In genomic region chr10:131649609-131650008, GRCh38 we compare ENCODE assay signal across 21 cellular contexts.
DNase-seq lines count a peak whose midpoint lies in the region; FAIRE-seq and TF ChIP-seq lines count a peak whose summit lies in the region.
"Had no signal": no experiment of that assay in that cellular context is flagged by ENCODE, and none has a peak within 500 bp of the region (broad histone marks: within the 10 kb centered on the region; RNA-seq: fewer than 3 reads in every experiment).

No MANE protein-coding gene starts in this region.

- peaks cover 0 to 9% of the 10 kb centered on the region in 2 donors for H3K4me1 ChIP-seq in kidney (ENCODE audit: control insufficient read depth in 1 of 2, insufficient read depth in 1 of 2, low read depth in 1 of 2, low read length in 2 of 2)
- H3K4me1 ChIP-seq in neuronal stem cell (ENCODE audit: control insufficient read depth in 2 of 2, insufficient read depth in 1 of 2, low read depth in 1 of 2, low read length in 2 of 2) = peaks cover 5 to 18% of the 10 kb centered on the region in 2 donors

- H3K27ac ChIP-seq in kidney (ENCODE audit: low read depth in 2 of 2, low read length in 2 of 2) = no peak overlapping the region
- no peak overlapping the region for H3K27ac ChIP-seq in neuronal stem cell (replicated peaks; ENCODE audit: low read length)
- H3K27ac ChIP-seq: 22Rv1, BLaER1 had no signal

- H2BK15ac ChIP-seq in neuronal stem cell (ENCODE audit: low read length) = no peak overlapping the region

- no peak overlapping the region for H3K4ac ChIP-seq in neuronal stem cell (ENCODE audit: low read length)

- H3K27me3 ChIP-seq in neuronal stem cell (ENCODE audit: control insufficient read depth in 3 of 3, insufficient read depth in 3 of 3, low read depth in 1 of 3, low read length in 3 of 3) = peaks cover 0 to 16% (median 0%) of the 10 kb centered on the region in 3 experiments

- H2AFZ ChIP-seq in neuronal stem cell (ENCODE audit: low read length) = no peak overlapping the region

- no peaks in the 10 kb centered on the region for H3K79me1 ChIP-seq in neuronal stem cell (ENCODE audit: low read depth, low read length)

- H3K4me2 ChIP-seq in neuronal stem cell (ENCODE audit: insufficient read depth, low read length, poor library complexity, severe bottlenecking) = no peak overlapping the region
- H3K4me2 ChIP-seq: BLaER1 had no signal

- no peak overlapping the region for H4K8ac ChIP-seq in neuronal stem cell (ENCODE audit: low read depth, low read length)

- no peak for TF ChIP-seq CTCF in kidney (IDR thresholded peaks at IDR 0.05; ENCODE audit: borderline replicate concordance, extremely low read depth, insufficient read depth)

- H2BK12ac ChIP-seq in neuronal stem cell (ENCODE audit: low read length) = no peak overlapping the region

- WGBS in neuronal stem cell (ENCODE audit: extremely low coverage in 2 of 2, insufficient read length in 2 of 2, insufficient replicate concordance in 1 of 2), 2 donors = no CpG with 5 or more reads among the region's 6 CpGs

- H3K23ac ChIP-seq in neuronal stem cell (ENCODE audit: low read depth, low read length, poor library complexity) = no peak overlapping the region

- H3K9ac ChIP-seq in kidney (ENCODE audit: low read length in 2 of 2) = no peak overlapping the region
- H3K9ac ChIP-seq in neuronal stem cell (ENCODE audit: low read depth, low read length, poor library complexity) = no peak overlapping the region
- H3K9ac ChIP-seq: BLaER1 had no signal

- H4K91ac ChIP-seq in neuronal stem cell (ENCODE audit: low read depth, low read length, poor library complexity) = no peak overlapping the region

- intact Hi-C loops in kidney (cut with DNase I) = no loop called here

- no peak for FAIRE-seq in kidney (lab: Jason Lieb, UNC)
- FAIRE-seq: G401.6, GM12891 had no signal

- H3K18ac ChIP-seq in neuronal stem cell (ENCODE audit: low read length) = no peak overlapping the region

- no peak overlapping the region for H3K14ac ChIP-seq in neuronal stem cell (ENCODE audit: low read length)

- H3K9me3 ChIP-seq in kidney (ENCODE audit: control insufficient read depth in 1 of 2, low read length in 2 of 2) (no peaks in the 10 kb centered on the region), neuronal stem cell (replicated peaks in 1 of 2; ENCODE audit: control insufficient read depth in 2 of 2, insufficient read depth in 1 of 2, low read depth in 1 of 2, low read length in 2 of 2) (no peaks in the 10 kb centered on the region)
- H3K9me3 ChIP-seq: BLaER1 had no signal

- H3K36me3 ChIP-seq in kidney (ENCODE audit: control insufficient read depth in 1 of 2, insufficient read depth in 2 of 2, low read length in 2 of 2) (no peaks in the 10 kb centered on the region), neuronal stem cell (replicated peaks in 1 of 2; ENCODE audit: control insufficient read depth in 2 of 2, insufficient read depth in 2 of 2, low read length in 2 of 2) (no peaks in the 10 kb centered on the region)
- H3K36me3 ChIP-seq: BLaER1 had no signal

- H3K4me3 ChIP-seq in kidney (ENCODE audit: low read length in 2 of 2) (no peak overlapping the region), neuronal stem cell (ENCODE audit: low read length in 2 of 2) (no peak overlapping the region)
- H3K4me3 ChIP-seq: BLaER1 had no signal

- H2BK120ac ChIP-seq in neuronal stem cell (ENCODE audit: low read depth, low read length) = no peak overlapping the region

- H2BK5ac ChIP-seq in neuronal stem cell (ENCODE audit: low read length) = no peak overlapping the region

- no peak overlapping the region for H2AK5ac ChIP-seq in neuronal stem cell (ENCODE audit: low read depth, low read length)

- peak in 2 of 3 experiments; percentile 3 to 75 for DNase-seq in NCI-H1417 (lab: John Stamatoyannopoulos, UW)
- no peak for DNase-seq in NCI-H1417 treated with DMSO at 0.1 percent for 48 hours (lab: John Stamatoyannopoulos, UW)
- peak; percentile 4 for DNase-seq in DMS153 treated with DMSO at 0.1 percent for 48 hours (lab: John Stamatoyannopoulos, UW; ENCODE audit: unreplicated experiment)
- peak; percentile 95 for DNase-seq in NCI-H748 (lab: John Stamatoyannopoulos, UW; ENCODE audit: unreplicated experiment)
- peak; percentile 19 for DNase-seq in kidney
- no peak for DNase-seq in superior temporal gyrus (ENCODE audit: extremely low spot score)
- no peak for DNase-seq in HPDE6-E6E7 (ENCODE audit: extremely low spot score)
- DNase-seq in neuronal stem cell (ENCODE audit: low spot score) = no peak
- DNase-seq: AML-193; Calu3; CD4-positive, CD25-positive, alpha-beta regulatory T cell; DMS 273 treated with DMSO at 0.1 percent for 48 hours; DMS79 treated with DMSO at 0.1 percent for 48 hours; EL; GOT3; HCEC 1CT; HFFc6 had no signal

Comparison
In these comparisons a context has a peak if more than half of its experiments do, and no peak if none do; other contexts are left out.
1. DNase-seq: peak in NCI-H1417 (2 of 3), DMS153 treated with DMSO at 0.1 percent for 48 hours (single experiment), NCI-H748 (single experiment) and kidney (single experiment); none in NCI-H1417 treated with DMSO at 0.1 percent for 48 hours (single experiment), superior temporal gyrus (single experiment), HPDE6-E6E7 (single experiment) and neuronal stem cell (single experiment).